In genomic region chr3:58463942-58464271, GRCh38 we compare ENCODE assay signal across 1 cellular context.
TF ChIP-seq lines count a peak whose summit lies in the region.

No MANE protein-coding gene starts in this region.

TF ChIP-seq in HepG2, 621 proteins besides CTCF, POLR2A, EP300 and RAD21 (continues in another document):
- TF ChIP-seq, protein P1, sequence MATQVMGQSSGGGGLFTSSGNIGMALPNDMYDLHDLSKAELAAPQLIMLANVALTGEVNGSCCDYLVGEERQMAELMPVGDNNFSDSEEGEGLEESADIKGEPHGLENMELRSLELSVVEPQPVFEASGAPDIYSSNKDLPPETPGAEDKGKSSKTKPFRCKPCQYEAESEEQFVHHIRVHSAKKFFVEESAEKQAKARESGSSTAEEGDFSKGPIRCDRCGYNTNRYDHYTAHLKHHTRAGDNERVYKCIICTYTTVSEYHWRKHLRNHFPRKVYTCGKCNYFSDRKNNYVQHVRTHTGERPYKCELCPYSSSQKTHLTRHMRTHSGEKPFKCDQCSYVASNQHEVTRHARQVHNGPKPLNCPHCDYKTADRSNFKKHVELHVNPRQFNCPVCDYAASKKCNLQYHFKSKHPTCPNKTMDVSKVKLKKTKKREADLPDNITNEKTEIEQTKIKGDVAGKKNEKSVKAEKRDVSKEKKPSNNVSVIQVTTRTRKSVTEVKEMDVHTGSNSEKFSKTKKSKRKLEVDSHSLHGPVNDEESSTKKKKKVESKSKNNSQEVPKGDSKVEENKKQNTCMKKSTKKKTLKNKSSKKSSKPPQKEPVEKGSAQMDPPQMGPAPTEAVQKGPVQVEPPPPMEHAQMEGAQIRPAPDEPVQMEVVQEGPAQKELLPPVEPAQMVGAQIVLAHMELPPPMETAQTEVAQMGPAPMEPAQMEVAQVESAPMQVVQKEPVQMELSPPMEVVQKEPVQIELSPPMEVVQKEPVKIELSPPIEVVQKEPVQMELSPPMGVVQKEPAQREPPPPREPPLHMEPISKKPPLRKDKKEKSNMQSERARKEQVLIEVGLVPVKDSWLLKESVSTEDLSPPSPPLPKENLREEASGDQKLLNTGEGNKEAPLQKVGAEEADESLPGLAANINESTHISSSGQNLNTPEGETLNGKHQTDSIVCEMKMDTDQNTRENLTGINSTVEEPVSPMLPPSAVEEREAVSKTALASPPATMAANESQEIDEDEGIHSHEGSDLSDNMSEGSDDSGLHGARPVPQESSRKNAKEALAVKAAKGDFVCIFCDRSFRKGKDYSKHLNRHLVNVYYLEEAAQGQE (IDR thresholded peaks at IDR 0.05; ENCODE audit: borderline replicate concordance in 1 of 2, low read depth in 1 of 2, low read length in 2 of 2) = 0 out of 4 replicates have a peak, but pooled peaks of 1 of the 2 experiments have one; percentile 1
- TF ChIP-seq MLLT10 (CRISPR knock-in tag; IDR thresholded peaks at IDR 0.05) (no peak), SYNCRIP (IDR thresholded peaks at IDR 0.05; ENCODE audit: insufficient read depth, low read depth, low read length) (no peak), ZNF136 (CRISPR knock-in tag; IDR thresholded peaks at IDR 0.05; ENCODE audit: low read depth) (no peak), DBP (CRISPR knock-in tag; IDR thresholded peaks at IDR 0.05; ENCODE audit: not compliant biosample characterization) (no peak), ZMAT3 (CRISPR knock-in tag; conservative IDR thresholded peaks at IDR 0.05) (no peak), ZNF782 (CRISPR knock-in tag; IDR thresholded peaks at IDR 0.05; ENCODE audit: borderline replicate concordance) (no peak), ZNF619 (CRISPR knock-in tag; IDR thresholded peaks at IDR 0.05) (no peak), ARID3A (IDR thresholded peaks at IDR 0.05; ENCODE audit: low read depth, low read length) (0 out of 2 replicates have a peak, but pooled peaks have one; percentile 1), ZNF350 (CRISPR knock-in tag; IDR thresholded peaks at IDR 0.05; ENCODE audit: borderline replicate concordance, low read depth) (peak; percentile 36; the same call in 1 of the 2 replicates), POGK (CRISPR knock-in tag; conservative IDR thresholded peaks at IDR 0.05) (0 out of 2 replicates have a peak, but pooled peaks have one; percentile 9), RXRA (CRISPR knock-in tag; IDR thresholded peaks at IDR 0.05) (no peak), PRDM15 (CRISPR knock-in tag; IDR thresholded peaks at IDR 0.05) (no peak), ZNF878 (CRISPR knock-in tag; IDR thresholded peaks at IDR 0.05) (no peak), ZNF570 (CRISPR knock-in tag; IDR thresholded peaks at IDR 0.05; ENCODE audit: borderline replicate concordance) (no peak), ZNF318 (CRISPR knock-in tag; IDR thresholded peaks at IDR 0.05) (no peak)
- TF ChIP-seq, protein P2, sequence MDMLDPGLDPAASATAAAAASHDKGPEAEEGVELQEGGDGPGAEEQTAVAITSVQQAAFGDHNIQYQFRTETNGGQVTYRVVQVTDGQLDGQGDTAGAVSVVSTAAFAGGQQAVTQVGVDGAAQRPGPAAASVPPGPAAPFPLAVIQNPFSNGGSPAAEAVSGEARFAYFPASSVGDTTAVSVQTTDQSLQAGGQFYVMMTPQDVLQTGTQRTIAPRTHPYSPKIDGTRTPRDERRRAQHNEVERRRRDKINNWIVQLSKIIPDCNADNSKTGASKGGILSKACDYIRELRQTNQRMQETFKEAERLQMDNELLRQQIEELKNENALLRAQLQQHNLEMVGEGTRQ (IDR thresholded peaks at IDR 0.05; ENCODE audit: low read depth, low read length) = no peak
- TF ChIP-seq, protein P2 (CRISPR knock-in tag; IDR thresholded peaks at IDR 0.05; ENCODE audit: borderline replicate concordance) = peak; percentile 56; the same call in 1 of the 2 replicates
- TF ChIP-seq, protein P3, sequence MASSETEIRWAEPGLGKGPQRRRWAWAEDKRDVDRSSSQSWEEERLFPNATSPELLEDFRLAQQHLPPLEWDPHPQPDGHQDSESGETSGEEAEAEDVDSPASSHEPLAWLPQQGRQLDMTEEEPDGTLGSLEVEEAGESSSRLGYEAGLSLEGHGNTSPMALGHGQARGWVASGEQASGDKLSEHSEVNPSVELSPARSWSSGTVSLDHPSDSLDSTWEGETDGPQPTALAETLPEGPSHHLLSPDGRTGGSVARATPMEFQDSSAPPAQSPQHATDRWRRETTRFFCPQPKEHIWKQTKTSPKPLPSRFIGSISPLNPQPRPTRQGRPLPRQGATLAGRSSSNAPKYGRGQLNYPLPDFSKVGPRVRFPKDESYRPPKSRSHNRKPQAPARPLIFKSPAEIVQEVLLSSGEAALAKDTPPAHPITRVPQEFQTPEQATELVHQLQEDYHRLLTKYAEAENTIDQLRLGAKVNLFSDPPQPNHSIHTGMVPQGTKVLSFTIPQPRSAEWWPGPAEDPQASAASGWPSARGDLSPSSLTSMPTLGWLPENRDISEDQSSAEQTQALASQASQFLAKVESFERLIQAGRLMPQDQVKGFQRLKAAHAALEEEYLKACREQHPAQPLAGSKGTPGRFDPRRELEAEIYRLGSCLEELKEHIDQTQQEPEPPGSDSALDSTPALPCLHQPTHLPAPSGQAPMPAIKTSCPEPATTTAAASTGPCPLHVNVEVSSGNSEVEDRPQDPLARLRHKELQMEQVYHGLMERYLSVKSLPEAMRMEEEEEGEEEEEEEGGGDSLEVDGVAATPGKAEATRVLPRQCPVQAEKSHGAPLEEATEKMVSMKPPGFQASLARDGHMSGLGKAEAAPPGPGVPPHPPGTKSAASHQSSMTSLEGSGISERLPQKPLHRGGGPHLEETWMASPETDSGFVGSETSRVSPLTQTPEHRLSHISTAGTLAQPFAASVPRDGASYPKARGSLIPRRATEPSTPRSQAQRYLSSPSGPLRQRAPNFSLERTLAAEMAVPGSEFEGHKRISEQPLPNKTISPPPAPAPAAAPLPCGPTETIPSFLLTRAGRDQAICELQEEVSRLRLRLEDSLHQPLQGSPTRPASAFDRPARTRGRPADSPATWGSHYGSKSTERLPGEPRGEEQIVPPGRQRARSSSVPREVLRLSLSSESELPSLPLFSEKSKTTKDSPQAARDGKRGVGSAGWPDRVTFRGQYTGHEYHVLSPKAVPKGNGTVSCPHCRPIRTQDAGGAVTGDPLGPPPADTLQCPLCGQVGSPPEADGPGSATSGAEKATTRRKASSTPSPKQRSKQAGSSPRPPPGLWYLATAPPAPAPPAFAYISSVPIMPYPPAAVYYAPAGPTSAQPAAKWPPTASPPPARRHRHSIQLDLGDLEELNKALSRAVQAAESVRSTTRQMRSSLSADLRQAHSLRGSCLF (CRISPR knock-in tag; IDR thresholded peaks at IDR 0.05; ENCODE audit: borderline replicate concordance) = no peak
